18 cellular contexts compared by ENCODE assay signal in the genomic region with DNA sequence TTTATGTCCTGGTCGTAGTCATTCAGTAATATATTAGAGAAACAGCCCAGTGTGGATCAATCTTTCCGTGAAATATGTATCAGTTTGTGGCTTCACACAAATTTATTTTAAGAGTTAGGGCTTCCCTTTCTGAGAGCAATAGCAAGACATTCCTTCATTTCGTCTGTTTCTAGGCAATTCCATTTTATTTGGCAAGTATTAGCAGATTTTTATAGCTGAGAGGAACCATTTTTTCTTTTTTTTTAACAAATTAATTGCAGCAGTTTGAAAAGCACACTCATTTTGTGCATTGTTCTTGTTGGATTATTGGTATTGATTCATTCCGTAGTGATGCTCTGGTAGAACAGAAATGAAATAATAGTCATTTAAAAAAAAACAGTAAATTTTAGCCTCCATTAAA.
DNase-seq lines count a peak whose midpoint lies in the region; ATAC-seq and TF ChIP-seq lines count a peak whose summit lies in the region.
"Had no signal": no experiment of that assay in that cellular context is flagged by ENCODE, and none has a peak within 500 bp of the region (broad histone marks: within the 10 kb centered on the region; RNA-seq: fewer than 3 reads in every experiment).

No MANE protein-coding gene starts in this region.

- H3K27ac ChIP-seq in ACC112 (ENCODE audit: low read depth, low read length) (peak overlapping the region; percentile 79), HCT116 (ENCODE audit: low read depth, low read length) (no peak overlapping the region; the same call in 1 of the 2 replicates), SJSA1 (peak overlapping the region; percentile 57; the same call in 1 of the 2 replicates)

- H3K4me1 ChIP-seq in ACC112 (ENCODE audit: control insufficient read depth, insufficient read depth, low read length, unreplicated experiment) (peaks cover 48% of the 10 kb centered on the region), HCT116 (ENCODE audit: control insufficient read depth in 1 of 2, insufficient read depth in 2 of 2, low read length in 2 of 2) (peaks cover 6 to 61% of the 10 kb centered on the region in 2 experiments), SJSA1 (replicated peaks) (peaks cover 31% of the 10 kb centered on the region)

- H3K27me3 ChIP-seq in ACC112 (ENCODE audit: insufficient read depth, low read length) (no peaks in the 10 kb centered on the region), HCT116 (ENCODE audit: insufficient read depth, low read length) (no peaks in the 10 kb centered on the region), SJSA1 (replicated peaks) (no peaks in the 10 kb centered on the region)
- H3K27me3 ChIP-seq: BE2C had no signal

- H2AFZ ChIP-seq in ACC112 (ENCODE audit: low read length, unreplicated experiment) (no peak overlapping the region), HCT116 (ENCODE audit: low read depth, low read length, poor library complexity, severe bottlenecking) (no peak overlapping the region)

- H3K9me3 ChIP-seq in HCT116 (ENCODE audit: control insufficient read depth in 1 of 2, insufficient read depth in 1 of 2, low read depth in 1 of 2, low read length in 2 of 2): no peaks in the 10 kb centered on the region
- no peaks in the 10 kb centered on the region for H3K9me3 ChIP-seq in SJSA1 (replicated peaks)
- H3K9me3 ChIP-seq: BE2C had no signal

- CTCF ChIA-PET in HCT116 (lab: Charles Lee): no interaction called here

- no peak for TF ChIP-seq CTCF in HCT116 (IDR thresholded peaks at IDR 0.05 in 2 of 3, conservative IDR thresholded peaks at IDR 0.05 in 1 of 3; ENCODE audit: borderline replicate concordance in 1 of 3, insufficient read depth in 1 of 3, low read depth in 2 of 3, low read length in 2 of 3)

- H3K4me3 ChIP-seq in ACC112 (ENCODE audit: low read depth, low read length): no peak overlapping the region
- H3K4me3 ChIP-seq in HCT116 (replicated peaks in 1 of 2; ENCODE audit: low read depth in 1 of 2, low read length in 2 of 2): no peak overlapping the region
- no peak overlapping the region for H3K4me3 ChIP-seq in SJSA1

- BruUV-seq in HCT116 (replicated peaks; lab: Mats Ljungman, UMichigan): no TSS peak

- H3K79me2 ChIP-seq in ACC112 (ENCODE audit: control insufficient read depth, insufficient read depth, low read length, unreplicated experiment) (peaks cover 43% of the 10 kb centered on the region), HCT116 (ENCODE audit: insufficient read depth, low read length) (peaks cover 23% of the 10 kb centered on the region)

- peak overlapping the region; percentile 68 for H3K4me2 ChIP-seq in HCT116 (ENCODE audit: low read length)

- no peaks in the 10 kb centered on the region for H3K9me2 ChIP-seq in HCT116 (ENCODE audit: insufficient read depth)

- intact Hi-C loops in HCT116 (cut with micrococcal nuclease): loop anchor here (10.0 kb wide), 1 partner anchor 133 kb away; a partner anchor contains a TSS

- RAD21 ChIA-PET in HCT116 (lab: Charles Lee; ENCODE audit: low non-redundant PET in 1 of 2, low total read pairs in 2 of 2, uncharacterized antibody in 2 of 2, unreplicated experiment in 2 of 2): no interaction called here

- POLR2A ChIA-PET in HCT116 (lab: Charles Lee): no interaction called here

- H3K36me3 ChIP-seq in ACC112 (ENCODE audit: insufficient read depth, low read length) (0 out of 2 replicates have a peak, but pooled peaks cover 2% of the 10 kb centered on the region), HCT116 (ENCODE audit: control insufficient read depth in 1 of 2, insufficient read depth in 2 of 2, low read length in 2 of 2) (no peaks in the 10 kb centered on the region), SJSA1 (no peaks in the 10 kb centered on the region)
- H3K36me3 ChIP-seq: BE2C had no signal

- TF ChIP-seq POLR2A in HCT116 (IDR thresholded peaks at IDR 0.05; ENCODE audit: borderline replicate concordance, extremely low read depth, insufficient read depth, insufficient read length): no peak

- TF ChIP-seq RAD21 in HCT116 (IDR thresholded peaks at IDR 0.05; ENCODE audit: low read depth): no peak

- DNase-seq in HCT116 (ENCODE audit: low read depth, low spot score) (no peak), SJSA1 (ENCODE audit: low read depth in 1 of 2, low spot score in 2 of 2) (no peak), fibroblast of peridontal ligament (ENCODE audit: extremely low read depth) (peak; percentile 46), NCI-H1092 treated with DMSO at 0.1 percent for 48 hours (lab: John Stamatoyannopoulos, UW) (no peak), T-helper 1 cell (no peak), COLO829 (ENCODE audit: low spot score) (no peak)
- DNase-seq: 8988T, BE2C, Karpas-422, MV-4-11, NCI-H1694, NCI-H2081, NCI-H2171, NCI-H345, NCI-H526, SHP77 treated with DMSO at 0.1 percent for 48 hours had no signal

- ATAC-seq in HCT116 (no peak), GM21619 (IDR thresholded peaks at IDR 0.05; ENCODE audit: unreplicated experiment) (no peak)

- H4K20me1 ChIP-seq in HCT116 (ENCODE audit: insufficient read depth): no peaks in the 10 kb centered on the region

- H3K9ac ChIP-seq in HCT116 (ENCODE audit: low read length): no peak overlapping the region

TF ChIP-seq in HCT116, 20 proteins besides CTCF, POLR2A, EP300 and RAD21:
- TF ChIP-seq EZH2phosphoT487 (IDR thresholded peaks at IDR 0.05; ENCODE audit: borderline replicate concordance): no peak
- TF ChIP-seq, protein P1, sequence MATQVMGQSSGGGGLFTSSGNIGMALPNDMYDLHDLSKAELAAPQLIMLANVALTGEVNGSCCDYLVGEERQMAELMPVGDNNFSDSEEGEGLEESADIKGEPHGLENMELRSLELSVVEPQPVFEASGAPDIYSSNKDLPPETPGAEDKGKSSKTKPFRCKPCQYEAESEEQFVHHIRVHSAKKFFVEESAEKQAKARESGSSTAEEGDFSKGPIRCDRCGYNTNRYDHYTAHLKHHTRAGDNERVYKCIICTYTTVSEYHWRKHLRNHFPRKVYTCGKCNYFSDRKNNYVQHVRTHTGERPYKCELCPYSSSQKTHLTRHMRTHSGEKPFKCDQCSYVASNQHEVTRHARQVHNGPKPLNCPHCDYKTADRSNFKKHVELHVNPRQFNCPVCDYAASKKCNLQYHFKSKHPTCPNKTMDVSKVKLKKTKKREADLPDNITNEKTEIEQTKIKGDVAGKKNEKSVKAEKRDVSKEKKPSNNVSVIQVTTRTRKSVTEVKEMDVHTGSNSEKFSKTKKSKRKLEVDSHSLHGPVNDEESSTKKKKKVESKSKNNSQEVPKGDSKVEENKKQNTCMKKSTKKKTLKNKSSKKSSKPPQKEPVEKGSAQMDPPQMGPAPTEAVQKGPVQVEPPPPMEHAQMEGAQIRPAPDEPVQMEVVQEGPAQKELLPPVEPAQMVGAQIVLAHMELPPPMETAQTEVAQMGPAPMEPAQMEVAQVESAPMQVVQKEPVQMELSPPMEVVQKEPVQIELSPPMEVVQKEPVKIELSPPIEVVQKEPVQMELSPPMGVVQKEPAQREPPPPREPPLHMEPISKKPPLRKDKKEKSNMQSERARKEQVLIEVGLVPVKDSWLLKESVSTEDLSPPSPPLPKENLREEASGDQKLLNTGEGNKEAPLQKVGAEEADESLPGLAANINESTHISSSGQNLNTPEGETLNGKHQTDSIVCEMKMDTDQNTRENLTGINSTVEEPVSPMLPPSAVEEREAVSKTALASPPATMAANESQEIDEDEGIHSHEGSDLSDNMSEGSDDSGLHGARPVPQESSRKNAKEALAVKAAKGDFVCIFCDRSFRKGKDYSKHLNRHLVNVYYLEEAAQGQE (IDR thresholded peaks at IDR 0.05; ENCODE audit: low read depth): no peak
- TF ChIP-seq, protein P2, sequence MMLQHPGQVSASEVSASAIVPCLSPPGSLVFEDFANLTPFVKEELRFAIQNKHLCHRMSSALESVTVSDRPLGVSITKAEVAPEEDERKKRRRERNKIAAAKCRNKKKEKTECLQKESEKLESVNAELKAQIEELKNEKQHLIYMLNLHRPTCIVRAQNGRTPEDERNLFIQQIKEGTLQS (IDR thresholded peaks at IDR 0.05): no peak
- no peak for TF ChIP-seq ZNF274 (IDR thresholded peaks at IDR 0.05; ENCODE audit: low read depth, low read length)
- TF ChIP-seq, protein P3, sequence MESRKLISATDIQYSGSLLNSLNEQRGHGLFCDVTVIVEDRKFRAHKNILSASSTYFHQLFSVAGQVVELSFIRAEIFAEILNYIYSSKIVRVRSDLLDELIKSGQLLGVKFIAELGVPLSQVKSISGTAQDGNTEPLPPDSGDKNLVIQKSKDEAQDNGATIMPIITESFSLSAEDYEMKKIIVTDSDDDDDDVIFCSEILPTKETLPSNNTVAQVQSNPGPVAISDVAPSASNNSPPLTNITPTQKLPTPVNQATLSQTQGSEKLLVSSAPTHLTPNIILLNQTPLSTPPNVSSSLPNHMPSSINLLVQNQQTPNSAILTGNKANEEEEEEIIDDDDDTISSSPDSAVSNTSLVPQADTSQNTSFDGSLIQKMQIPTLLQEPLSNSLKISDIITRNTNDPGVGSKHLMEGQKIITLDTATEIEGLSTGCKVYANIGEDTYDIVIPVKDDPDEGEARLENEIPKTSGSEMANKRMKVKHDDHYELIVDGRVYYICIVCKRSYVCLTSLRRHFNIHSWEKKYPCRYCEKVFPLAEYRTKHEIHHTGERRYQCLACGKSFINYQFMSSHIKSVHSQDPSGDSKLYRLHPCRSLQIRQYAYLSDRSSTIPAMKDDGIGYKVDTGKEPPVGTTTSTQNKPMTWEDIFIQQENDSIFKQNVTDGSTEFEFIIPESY (IDR thresholded peaks at IDR 0.05; ENCODE audit: extremely low read depth, insufficient replicate concordance, low read length): no peak
- no peak for TF ChIP-seq ELF1 (IDR thresholded peaks at IDR 0.05; ENCODE audit: borderline replicate concordance, low read depth)
- no peak for TF ChIP-seq CEBPB (IDR thresholded peaks at IDR 0.05; ENCODE audit: low read depth)
- TF ChIP-seq EGR1 (IDR thresholded peaks at IDR 0.05; ENCODE audit: low read depth): no peak
- no peak for TF ChIP-seq POLR2AphosphoS5 (IDR thresholded peaks at IDR 0.05; ENCODE audit: low read depth, low read length)
- TF ChIP-seq CBX3 (IDR thresholded peaks at IDR 0.05; ENCODE audit: low read depth): no peak
- TF ChIP-seq JUND (IDR thresholded peaks at IDR 0.05): no peak
- no peak for TF ChIP-seq SRF (IDR thresholded peaks at IDR 0.05; ENCODE audit: low read depth)
- no peak for TF ChIP-seq TCF7L2 (IDR thresholded peaks at IDR 0.05; ENCODE audit: borderline replicate concordance, extremely low read depth, insufficient read depth, insufficient read length)
- TF ChIP-seq SIN3A (IDR thresholded peaks at IDR 0.05; ENCODE audit: low read depth): no peak
TF ChIP-seq in HCT116: peak in this region for 0.
